In the genomic region with DNA sequence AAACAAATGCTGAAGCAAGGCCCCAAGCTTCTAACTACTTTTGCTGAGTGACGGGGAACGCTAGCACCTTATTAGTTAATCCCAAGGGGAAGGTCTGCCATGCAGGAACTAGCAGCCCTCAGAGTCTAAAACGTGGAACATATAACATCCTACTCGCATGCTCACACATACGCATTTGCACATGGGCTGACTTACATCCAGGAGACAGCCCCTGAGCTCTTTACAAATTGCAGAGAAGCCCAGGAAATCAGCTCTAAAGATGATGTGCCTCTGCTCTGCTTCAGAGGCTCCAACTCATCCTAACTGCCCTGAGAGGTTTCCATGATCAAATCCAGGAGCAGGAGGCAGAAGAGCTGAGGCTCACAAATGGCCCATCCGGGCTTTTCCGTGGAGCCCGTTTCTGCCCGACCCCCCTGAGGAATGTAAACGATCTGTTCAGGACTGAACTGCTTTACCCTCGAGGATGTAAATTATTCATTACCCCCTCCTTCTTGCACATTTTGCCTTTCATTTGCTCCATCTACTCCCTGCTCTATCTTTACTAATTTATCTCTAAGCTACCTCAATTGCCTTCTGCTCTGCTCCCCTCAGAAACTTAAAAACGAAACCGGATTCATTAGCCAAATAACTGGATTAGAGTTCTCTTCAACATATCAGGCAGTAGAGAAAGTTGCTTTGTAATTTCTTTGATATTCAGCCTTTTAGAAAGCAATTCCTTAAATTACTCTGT, we compare ENCODE assay signal across 8 cellular contexts.
DNase-seq lines count a peak whose midpoint lies in the region; ATAC-seq and TF ChIP-seq lines count a peak whose summit lies in the region.

No MANE protein-coding gene starts in this region.

- TF ChIP-seq CTCF in adrenal gland (IDR thresholded peaks at IDR 0.05) (no peak), left lung (IDR thresholded peaks at IDR 0.05) (no peak), tibial nerve (IDR thresholded peaks at IDR 0.05) (no peak)

- no peak for TF ChIP-seq EP300 in tibial nerve (IDR thresholded peaks at IDR 0.05)

- ATAC-seq in HG02759 (IDR thresholded peaks at IDR 0.05; ENCODE audit: unreplicated experiment) (peak; percentile 1), left lung (peak; percentile 46), HG02840 (IDR thresholded peaks at IDR 0.05; ENCODE audit: low FRiP score, unreplicated experiment) (no peak)

- peak overlapping the region; percentile 51 for H3K9ac ChIP-seq in BLaER1

- H3K36me3 ChIP-seq in BLaER1 (no peaks in the 10 kb centered on the region), adrenal gland (replicated peaks in 1 of 2) (no peaks in the 10 kb centered on the region), left lung (no peaks in the 10 kb centered on the region), tibial nerve (no peaks in the 10 kb centered on the region)

- no peaks in the 10 kb centered on the region for H4K20me1 ChIP-seq in BLaER1

- 0 out of 2 replicates have a peak overlapping the region, but pooled peaks have one; percentile 26 for H3K27ac ChIP-seq in BLaER1
- H3K27ac ChIP-seq in adrenal gland, result peak overlapping the region in 4 of 5 donors; percentile 67 to 80 (median 74)
- peak overlapping the region in 1 of 2 donors; percentile 68 for H3K27ac ChIP-seq in left lung
- H3K27ac ChIP-seq in tibial nerve, result peak overlapping the region; percentile 66 to 87 (median 79)

- no peaks in the 10 kb centered on the region for H3K9me3 ChIP-seq in BLaER1
- H3K9me3 ChIP-seq in adrenal gland (replicated peaks in 1 of 3), result no peaks in the 10 kb centered on the region
- no peaks in the 10 kb centered on the region for H3K9me3 ChIP-seq in left lung
- no peaks in the 10 kb centered on the region for H3K9me3 ChIP-seq in tibial nerve

- H3K4me1 ChIP-seq in BLaER1 (peaks cover 6% of the 10 kb centered on the region; the same call in 1 of the 2 replicates), adrenal gland (replicated peaks in 1 of 2) (peaks cover 11 to 22% of the 10 kb centered on the region in 2 donors), left lung (peaks cover 0 to 6% of the 10 kb centered on the region in 2 donors), tibial nerve (peaks cover 0 to 40% (median 4%) of the 10 kb centered on the region in 4 donors)

- H3K27me3 ChIP-seq in BLaER1 (no peaks in the 10 kb centered on the region), adrenal gland (no peaks in the 10 kb centered on the region), left lung (no peaks in the 10 kb centered on the region), tibial nerve (no peaks in the 10 kb centered on the region)

- H3K4me3 ChIP-seq in BLaER1 (peak overlapping the region; percentile 62), adrenal gland (peak overlapping the region; percentile 14 to 69 (median 21)), left lung (peak overlapping the region; percentile 23 to 33), tibial nerve (peak overlapping the region; percentile 32 to 55 (median 46))

- peak overlapping the region; percentile 75 for H3K4me2 ChIP-seq in BLaER1

- intact Hi-C loops in adrenal gland (cut with DNase I) (loop anchor here in 1 of 2 donors (10.0 kb wide), 1 partner anchor 189 kb away; no protein-coding TSS in a partner anchor), left lung (cut with DNase I) (loop anchor here in 1 of 2 donors (10.0 kb wide), 1 partner anchor 1239 kb away; no protein-coding TSS in a partner anchor)

- no peak for TF ChIP-seq POLR2A in adrenal gland (IDR thresholded peaks at IDR 0.05)
- TF ChIP-seq POLR2A in tibial nerve (IDR thresholded peaks at IDR 0.05), result no peak

- peak in 3 of 7 donors; percentile 17 to 26 (median 21) for DNase-seq in adrenal gland
- no peak for DNase-seq in left lung
- no peak for DNase-seq in tibial nerve (ENCODE audit: low spot score in 2 of 2)
- no peak for DNase-seq in HPDE6-E6E7 (ENCODE audit: extremely low spot score)
- no peak for DNase-seq in UCSD-AML1 (lab: John Stamatoyannopoulos, UW; ENCODE audit: unreplicated experiment)

- WGBS in adrenal gland, 4 donors, result 43 to 56% (median 47%) methylated on average over 13 of the region's 13 CpGs
- 31 to 35% methylated on average over 13 of the region's 13 CpGs for WGBS in tibial nerve, 2 donors
